In the genomic region with DNA sequence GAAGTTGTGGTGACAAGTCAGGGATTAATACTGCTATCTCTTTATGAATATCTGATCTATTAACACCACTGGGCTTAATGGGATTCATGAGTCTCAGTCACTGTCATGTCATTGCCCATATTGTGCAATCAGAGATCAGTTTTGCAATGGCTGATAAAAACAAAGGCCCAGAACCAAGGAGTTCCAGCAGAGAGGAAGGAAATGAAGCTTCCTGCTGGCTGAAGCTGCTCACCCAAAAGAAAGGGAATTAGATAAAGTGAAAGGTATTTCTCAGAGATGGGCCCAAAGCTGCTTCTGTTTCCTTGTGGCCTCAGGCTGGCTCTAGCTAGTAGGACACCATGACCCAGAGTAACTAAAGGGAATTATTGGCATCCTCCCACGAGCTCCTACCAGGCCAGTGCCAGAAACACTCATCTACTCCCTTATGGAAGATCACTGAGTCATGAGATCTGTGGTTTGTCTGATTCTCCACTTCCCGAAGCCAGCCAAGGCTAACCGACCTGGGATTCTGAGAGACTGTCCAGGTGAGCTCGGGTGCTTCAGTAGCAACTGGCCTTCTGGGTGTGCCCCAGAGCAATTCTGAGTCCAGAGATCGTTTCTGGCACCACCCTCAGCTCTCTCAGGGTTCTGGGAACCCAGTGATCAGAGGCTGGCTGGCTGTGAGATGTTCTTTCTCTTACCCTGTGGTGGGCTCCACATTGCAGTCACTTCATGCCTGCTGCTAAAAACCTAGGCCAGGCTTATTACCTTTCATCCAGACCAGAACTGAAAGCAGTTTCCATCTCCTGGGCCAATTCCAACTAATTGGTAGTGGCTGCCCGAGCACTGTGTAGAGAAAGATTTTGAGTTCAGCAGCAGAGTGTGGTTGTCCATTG, we compare ENCODE assay signal across 8 cellular contexts.
A peak's percentile ranks its signal among the peaks of the same experiment; 100 is the strongest.
DNase-seq lines count a peak whose midpoint lies in the region; ATAC-seq and TF ChIP-seq lines count a peak whose summit lies in the region.

No MANE protein-coding gene starts in this region.

- H3K4me1 Mint-ChIP-seq in Calu3 (ENCODE audit: low read depth, unreplicated experiment): peaks cover 57% of the 10 kb centered on the region
- H3K4me1 Mint-ChIP-seq in activated T-helper 2 cell treated with anti-CD3 and anti-CD28 coated beads, Interferon-gamma antibody, Interleukin-2, Interleukin-4, amounts not matched to agents 10 μg/mL and 5 μg/mL and 100 μg/mL, durations not matched to agents 14 hours and 24 hours and 36 hours (ENCODE audit: low read depth): peaks cover 9% of the 10 kb centered on the region

- CTCF ChIA-PET in Calu3 (lab: Charles Lee): interaction anchor here (0.6 to 1.0 kb wide), 2 partner anchors 54 to 224 kb away, joined by 3 to 5 read pairs; no protein-coding TSS in a partner anchor
- CTCF ChIA-PET in OCI-LY7 (lab: Charles Lee; ENCODE audit: unreplicated experiment): no interaction called here

- no peaks in the 10 kb centered on the region for H3K36me3 ChIP-seq in OCI-LY7 (ENCODE audit: insufficient read depth, low read length)
- no peaks in the 10 kb centered on the region for H3K36me3 ChIP-seq in duodenal mucosa (ENCODE audit: control insufficient read depth in 1 of 2, insufficient read depth in 2 of 2, low read length in 2 of 2)
- no peaks in the 10 kb centered on the region for H3K36me3 ChIP-seq in mucosa of stomach (ENCODE audit: control insufficient read depth, insufficient read depth, low read length)

- H3K4me3 Mint-ChIP-seq in Calu3 (ENCODE audit: low read depth, unreplicated experiment): no peak overlapping the region
- H3K4me3 Mint-ChIP-seq in activated T-helper 2 cell treated with anti-CD3 and anti-CD28 coated beads, Interferon-gamma antibody, Interleukin-2, Interleukin-4, amounts not matched to agents 10 μg/mL and 5 μg/mL and 100 μg/mL, durations not matched to agents 14 hours and 24 hours and 36 hours (ENCODE audit: low read depth): no peak overlapping the region

- no peak for ATAC-seq in HG03521 (IDR thresholded peaks at IDR 0.05; ENCODE audit: unreplicated experiment)

- H3K9me2 ChIP-seq in OCI-LY7 (ENCODE audit: insufficient read depth, low read length): no peaks in the 10 kb centered on the region

- peak overlapping the region; percentile 7 for H3K27ac Mint-ChIP-seq in Calu3 (ENCODE audit: unreplicated experiment)
- no peak overlapping the region for H3K27ac Mint-ChIP-seq in activated T-helper 2 cell treated with anti-CD3 and anti-CD28 coated beads, Interferon-gamma antibody, Interleukin-2, Interleukin-4, amounts not matched to agents 10 μg/mL and 5 μg/mL and 100 μg/mL, durations not matched to agents 14 hours and 24 hours and 36 hours

- no peaks in the 10 kb centered on the region for H4K20me1 ChIP-seq in OCI-LY7 (ENCODE audit: insufficient read depth, low read length)

- H3K27me3 Mint-ChIP-seq in Calu3 (ENCODE audit: unreplicated experiment): no peaks in the 10 kb centered on the region
- H3K27me3 Mint-ChIP-seq in activated T-helper 2 cell treated with anti-CD3 and anti-CD28 coated beads, Interferon-gamma antibody, Interleukin-2, Interleukin-4, amounts not matched to agents 10 μg/mL and 5 μg/mL and 100 μg/mL, durations not matched to agents 14 hours and 24 hours and 36 hours (ENCODE audit: low read depth): no peaks in the 10 kb centered on the region

- H3K27me3 ChIP-seq in duodenal mucosa (ENCODE audit: control insufficient read depth in 1 of 2, insufficient read depth in 2 of 2, low read length in 2 of 2): no peaks in the 10 kb centered on the region
- no peaks in the 10 kb centered on the region for H3K27me3 ChIP-seq in mucosa of stomach (ENCODE audit: control insufficient read depth, insufficient read depth, low read length)

- POLR2A ChIA-PET in OCI-LY7 (lab: Charles Lee): interaction anchor here (1.8 kb wide), 1 partner anchor 11 kb away, joined by 6 read pairs; no protein-coding TSS in a partner anchor

- peak overlapping the region; percentile 62; the same call in 1 of the 2 replicates for H2AFZ ChIP-seq in OCI-LY7 (ENCODE audit: low read length)

- H3K27ac ChIP-seq in OCI-LY7 (ENCODE audit: low read depth, low read length, poor library complexity, severe bottlenecking): no peak overlapping the region
- peak overlapping the region; percentile 63 for H3K27ac ChIP-seq in duodenal mucosa (ENCODE audit: low read depth, low read length)

- no peaks in the 10 kb centered on the region for H3K36me3 Mint-ChIP-seq in Calu3 (ENCODE audit: insufficient read depth, unreplicated experiment)
- no peaks in the 10 kb centered on the region for H3K36me3 Mint-ChIP-seq in activated T-helper 2 cell treated with anti-CD3 and anti-CD28 coated beads, Interferon-gamma antibody, Interleukin-2, Interleukin-4, amounts not matched to agents 10 μg/mL and 5 μg/mL and 100 μg/mL, durations not matched to agents 14 hours and 24 hours and 36 hours (ENCODE audit: low read depth)

- H3K9me3 ChIP-seq in OCI-LY7 (ENCODE audit: low read length): no peaks in the 10 kb centered on the region
- peaks cover 0 to 4% of the 10 kb centered on the region in 2 donors for H3K9me3 ChIP-seq in duodenal mucosa (ENCODE audit: control insufficient read depth in 1 of 2, low read length in 2 of 2)
- H3K9me3 ChIP-seq in mucosa of stomach (ENCODE audit: control insufficient read depth, low read length): no peaks in the 10 kb centered on the region

- H3K4me1 ChIP-seq in OCI-LY7 (ENCODE audit: insufficient read depth, low read length, poor library complexity, severe bottlenecking) (peaks cover 24% of the 10 kb centered on the region), duodenal mucosa (ENCODE audit: control insufficient read depth in 1 of 2, insufficient read depth in 2 of 2, low read length in 2 of 2) (peaks cover 29 to 30% of the 10 kb centered on the region in 2 donors), mucosa of stomach (ENCODE audit: control insufficient read depth, insufficient read depth, low read length) (peaks cover 30% of the 10 kb centered on the region)

- peaks cover 9% of the 10 kb centered on the region for H3K9me3 Mint-ChIP-seq in Calu3 (ENCODE audit: low read depth, unreplicated experiment)
- H3K9me3 Mint-ChIP-seq in activated T-helper 2 cell treated with anti-CD3 and anti-CD28 coated beads, Interferon-gamma antibody, Interleukin-2, Interleukin-4, amounts not matched to agents 10 μg/mL and 5 μg/mL and 100 μg/mL, durations not matched to agents 14 hours and 24 hours and 36 hours: peaks cover 3% of the 10 kb centered on the region

- peak overlapping the region; percentile 23; the same call in 1 of the 2 replicates for H3K4me2 ChIP-seq in OCI-LY7 (ENCODE audit: low read length)

- H3K79me2 ChIP-seq in OCI-LY7 (ENCODE audit: insufficient read depth, low read depth, low read length): no peaks in the 10 kb centered on the region

- DNase-seq in Calu3 (peak; percentile 17), OCI-LY7 (ENCODE audit: low spot score) (no peak), cerebellar nuclear complex (lab: John Stamatoyannopoulos, UW) (no peak)
- DNase-seq in stimulated activated CD4-positive, alpha-beta T cell treated with anti-CD3 and anti-CD28 coated beads, Interleukin-12 subunit alpha, Interleukin-12 subunit beta, amount 100 ng/mL, for 4 hours: no peak
- no peak for DNase-seq in activated T-helper 2 cell treated with anti-CD3 and anti-CD28 coated beads, Interferon-gamma antibody, Interleukin-2, Interleukin-4, amounts not matched to agents 10 μg/mL and 5 μg/mL and 100 μg/mL, durations not matched to agents 14 hours and 24 hours and 36 hours (ENCODE audit: low spot score)

- H3K4me3 ChIP-seq in OCI-LY7 (ENCODE audit: low read depth, low read length, poor library complexity, severe bottlenecking) (no peak overlapping the region), duodenal mucosa (ENCODE audit: low read depth in 1 of 2, low read length in 2 of 2) (peak overlapping the region; percentile 7 to 32), mucosa of stomach (ENCODE audit: low read length) (no peak overlapping the region)

- TF ChIP-seq CTCF in Calu3 (IDR thresholded peaks at IDR 0.05; ENCODE audit: unreplicated experiment) (no peak), OCI-LY7 (conservative IDR thresholded peaks at IDR 0.05; ENCODE audit: low read length) (no peak)

- peak overlapping the region; percentile 21 to 37 for H3K9ac ChIP-seq in duodenal mucosa (ENCODE audit: low read depth in 1 of 2, low read length in 2 of 2)
- peak overlapping the region; percentile 30 for H3K9ac ChIP-seq in mucosa of stomach (ENCODE audit: low read length)

- intact Hi-C loops in Calu3 (cut with micrococcal nuclease; ENCODE audit: unreplicated experiment) (no loop called here), OCI-LY7 (cut with micrococcal nuclease; ENCODE audit: unreplicated experiment) (no loop called here)
- intact Hi-C loops in activated T-helper 2 cell treated with anti-CD3 and anti-CD28 coated beads, Interferon-gamma antibody, Interleukin-2, Interleukin-4, amounts not matched to agents 10 μg/mL and 5 μg/mL and 100 μg/mL, durations not matched to agents 14 hours and 24 hours and 36 hours (cut with micrococcal nuclease): no loop called here

- no TSS peak for BruUV-seq in Calu3 (replicated peaks; lab: Mats Ljungman, UMichigan)
- BruUV-seq in OCI-LY7 (replicated peaks; lab: Mats Ljungman, UMichigan): no TSS peak

Comparison
In these comparisons a context has a peak if more than half of its experiments do, and no peak if none do; other contexts are left out.
1. H3K4me3 ChIP-seq: peak in duodenal mucosa (2 of 2); none in OCI-LY7 (single experiment) and mucosa of stomach (single experiment).